ENCODE assay signal across 20 cellular contexts in the genomic region with DNA sequence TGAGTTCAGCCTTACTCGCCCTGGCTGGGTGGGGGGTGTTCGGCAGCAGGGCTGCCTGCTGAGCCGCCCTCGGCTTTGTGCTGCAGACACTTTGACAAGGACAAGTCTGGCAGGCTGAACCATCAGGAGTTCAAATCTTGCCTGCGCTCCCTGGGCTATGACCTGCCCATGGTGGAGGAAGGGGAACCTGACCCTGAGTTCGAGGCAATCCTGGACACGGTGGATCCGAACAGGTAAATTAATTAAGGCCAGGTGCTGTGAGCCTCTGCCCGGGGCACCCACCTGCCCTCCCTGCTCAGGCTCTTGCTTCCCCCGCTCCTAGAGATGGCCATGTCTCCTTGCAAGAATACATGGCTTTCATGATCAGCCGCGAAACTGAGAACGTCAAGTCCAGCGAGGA.
"Had no signal": no experiment of that assay in that cellular context is flagged by ENCODE, and none has a peak within 500 bp of the region (broad histone marks: within the 10 kb centered on the region; RNA-seq: fewer than 3 reads in every experiment).

No MANE protein-coding gene starts in this region.

- H3K9me3 Mint-ChIP-seq: activated CD4-positive, alpha-beta memory T cell treated with anti-CD3 and anti-CD28 coated beads, Interleukin-2, amount 10 ng/mL, durations not matched to agents 7 days and 5 days; activated naive CD8-positive, alpha-beta T cell treated with anti-CD3 and anti-CD28 coated beads, Interleukin-2, amount 50 U/mL, for 24 hours; activated T-helper 1 cell treated with anti-CD3 and anti-CD28 coated beads, Interleukin-12 subunit alpha, Interleukin-12 subunit beta, Interleukin-2, Interleukin-4 antibody, amounts not matched to agents 30 ng/mL and 10 ng/mL and 1 ng/mL, durations not matched to agents 14 hours and 24 hours and 36 hours; neural progenitor cell; stimulated activated naive CD8-positive, alpha-beta T cell treated with anti-CD3 and anti-CD28 coated beads, Interleukin-15, Interleukin-2, amounts not matched to agents 100 ng/mL and 50 ng/mL, for 24 hours had no signal

- H3K4me3 ChIP-seq: neural progenitor cell, prostate gland, thyroid gland had no signal

- H3K4me3 Mint-ChIP-seq: activated CD4-positive, alpha-beta memory T cell treated with anti-CD3 and anti-CD28 coated beads, Interleukin-2, amount 10 ng/mL, durations not matched to agents 7 days and 5 days; activated naive CD8-positive, alpha-beta T cell treated with anti-CD3 and anti-CD28 coated beads, Interleukin-2, amount 50 U/mL, for 24 hours; activated T-helper 1 cell treated with anti-CD3 and anti-CD28 coated beads, Interleukin-12 subunit alpha, Interleukin-12 subunit beta, Interleukin-2, Interleukin-4 antibody, amounts not matched to agents 30 ng/mL and 10 ng/mL and 1 ng/mL, durations not matched to agents 14 hours and 24 hours and 36 hours; stimulated activated naive CD8-positive, alpha-beta T cell treated with anti-CD3 and anti-CD28 coated beads, Interleukin-15, Interleukin-2, amounts not matched to agents 100 ng/mL and 50 ng/mL, for 24 hours; T-helper 17 cell had no signal

- H3K4me1 Mint-ChIP-seq: activated CD4-positive, alpha-beta memory T cell treated with anti-CD3 and anti-CD28 coated beads, Interleukin-2, amount 10 ng/mL, durations not matched to agents 7 days and 5 days; activated naive CD8-positive, alpha-beta T cell treated with anti-CD3 and anti-CD28 coated beads, Interleukin-2, amount 50 U/mL, for 24 hours had no signal

- H3K27me3 Mint-ChIP-seq: activated CD4-positive, alpha-beta memory T cell treated with anti-CD3 and anti-CD28 coated beads, Interleukin-2, amount 10 ng/mL, durations not matched to agents 7 days and 5 days; activated naive CD8-positive, alpha-beta T cell treated with anti-CD3 and anti-CD28 coated beads, Interleukin-2, amount 50 U/mL, for 24 hours; stimulated activated naive CD8-positive, alpha-beta T cell treated with anti-CD3 and anti-CD28 coated beads, Interleukin-15, Interleukin-2, amounts not matched to agents 100 ng/mL and 50 ng/mL, for 24 hours; T-helper 17 cell had no signal

- ATAC-seq: activated naive CD8-positive, alpha-beta T cell treated with anti-CD3 and anti-CD28 coated beads, Interleukin-2, amount 50 U/mL, for 24 hours; esophagus mucosa; left ventricle myocardium superior; T-helper 17 cell had no signal

- H3K27ac Mint-ChIP-seq: activated CD4-positive, alpha-beta memory T cell treated with anti-CD3 and anti-CD28 coated beads, Interleukin-2, amount 10 ng/mL, durations not matched to agents 7 days and 5 days; activated naive CD8-positive, alpha-beta T cell treated with anti-CD3 and anti-CD28 coated beads, Interleukin-2, amount 50 U/mL, for 24 hours; activated T-helper 1 cell treated with anti-CD3 and anti-CD28 coated beads, Interleukin-12 subunit alpha, Interleukin-12 subunit beta, Interleukin-2, Interleukin-4 antibody, amounts not matched to agents 30 ng/mL and 10 ng/mL and 1 ng/mL, durations not matched to agents 14 hours and 24 hours and 36 hours; stimulated activated naive CD8-positive, alpha-beta T cell treated with anti-CD3 and anti-CD28 coated beads, Interleukin-15, Interleukin-2, amounts not matched to agents 100 ng/mL and 50 ng/mL, for 24 hours; T-helper 17 cell had no signal

- H3K9me3 ChIP-seq: prostate gland, thyroid gland had no signal

- H3K27ac ChIP-seq: neural progenitor cell, prostate gland had no signal

- DNase-seq: activated CD4-positive, alpha-beta memory T cell treated with anti-CD3 and anti-CD28 coated beads, Interleukin-2, amount 10 ng/mL, durations not matched to agents 7 days and 5 days; activated CD4-positive, alpha-beta T cell treated with anti-CD3 and anti-CD28 coated beads for 4 hours; activated CD4-positive, CD25-positive, alpha-beta regulatory T cell; activated gamma-delta T cell; activated naive CD4-positive, alpha-beta T cell treated with anti-CD3 and anti-CD28 coated beads, Interleukin-2, amount 50 U/mL, for 16 hours; activated naive CD8-positive, alpha-beta T cell treated with anti-CD3 and anti-CD28 coated beads, Interleukin-2, amount 50 U/mL, for 24 hours; dermis blood vessel endothelial cell; effector CD8-positive, alpha-beta T cell; foreskin melanocyte; hippocampal formation; left ventricle myocardium superior; stimulated activated CD4-positive, alpha-beta T cell treated with anti-CD3 and anti-CD28 coated beads, Interleukin-4, amount 100 ng/mL, for 4 hours; substantia nigra; T-helper 17 cell; thyroid gland had no signal

- H3K4me1 ChIP-seq: neural progenitor cell had no signal

- H3K36me3 ChIP-seq: neural progenitor cell had no signal

- H3K27me3 ChIP-seq: neural progenitor cell, thyroid gland had no signal
